Comparison of ENCODE assay signal across 16 cellular contexts in the genomic region with DNA sequence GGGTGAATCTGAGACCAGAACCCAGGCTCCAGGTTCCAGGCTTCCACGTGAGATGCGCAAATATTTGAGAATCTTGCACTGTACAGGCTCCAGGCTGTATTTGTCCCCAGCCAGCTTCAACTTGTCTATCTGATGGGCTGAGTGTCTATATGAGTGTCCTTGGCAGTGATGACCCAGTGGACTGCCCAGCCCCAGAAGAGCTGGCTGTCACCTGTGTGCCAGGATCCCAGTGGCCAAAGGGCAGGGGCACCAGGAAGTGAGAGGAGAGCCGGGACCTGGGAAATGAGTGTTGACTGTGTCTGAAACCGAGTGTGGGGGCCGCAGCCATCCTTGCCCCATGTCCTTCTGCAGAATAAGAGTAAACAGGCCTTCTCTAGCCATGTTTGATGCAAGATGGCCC.
"Had no signal": no experiment of that assay in that cellular context is flagged by ENCODE, and none has a peak within 500 bp of the region (broad histone marks: within the 10 kb centered on the region; RNA-seq: fewer than 3 reads in every experiment).

No MANE protein-coding gene starts in this region.

- H3K27me3 ChIP-seq: dorsolateral prefrontal cortex, esophagus muscularis mucosa, neural progenitor cell, suprapubic skin, tibial nerve had no signal

- ATAC-seq: activated T-cell treated with anti-CD3 and anti-CD28 coated beads, Interleukin-2, amount 50 U/mL, for 4 hours; naive thymus-derived CD8-positive, alpha-beta T cell had no signal

- H3K9ac ChIP-seq: neural progenitor cell had no signal

- H3K9me3 ChIP-seq: esophagus muscularis mucosa, suprapubic skin, tibial nerve had no signal

- H3K36me3 ChIP-seq: neural progenitor cell had no signal

- H3K4me3 ChIP-seq: dorsolateral prefrontal cortex, esophagus muscularis mucosa, lung, neural progenitor cell, suprapubic skin, tibial nerve had no signal

- H3K4me2 ChIP-seq: neural progenitor cell had no signal

- H3K4me1 ChIP-seq: neural progenitor cell had no signal

- DNase-seq: activated CD4-positive, alpha-beta T cell treated with anti-CD3 and anti-CD28 coated beads, Interleukin-2, amount 50 U/mL, for 4 hours; activated CD8-positive, alpha-beta memory T cell treated with anti-CD3 and anti-CD28 coated beads for 24 hours; activated CD8-positive, alpha-beta memory T cell treated with anti-CD3 and anti-CD28 coated beads, Interleukin-2, amount 50 U/mL, for 48 hours; activated naive CD4-positive, alpha-beta T cell; activated T-cell treated with anti-CD3 and anti-CD28 coated beads, Interleukin-2, amount 50 U/mL, for 4 hours; dorsolateral prefrontal cortex; glutamatergic neuron; hypothalamus; naive thymus-derived CD8-positive, alpha-beta T cell; stimulated activated CD4-positive, alpha-beta T cell treated with anti-CD3 and anti-CD28 coated beads, Interleukin-12 subunit alpha, Interleukin-12 subunit beta, amount 100 ng/mL, for 4 hours; stimulated activated CD4-positive, alpha-beta T cell treated with anti-CD3 and anti-CD28 coated beads, Interleukin-4, amount 100 ng/mL, for 4 hours had no signal

- H3K27ac ChIP-seq: dorsolateral prefrontal cortex, esophagus muscularis mucosa, neural progenitor cell, suprapubic skin, tibial nerve had no signal

- H2AFZ ChIP-seq: neural progenitor cell had no signal
